In the genomic region with DNA sequence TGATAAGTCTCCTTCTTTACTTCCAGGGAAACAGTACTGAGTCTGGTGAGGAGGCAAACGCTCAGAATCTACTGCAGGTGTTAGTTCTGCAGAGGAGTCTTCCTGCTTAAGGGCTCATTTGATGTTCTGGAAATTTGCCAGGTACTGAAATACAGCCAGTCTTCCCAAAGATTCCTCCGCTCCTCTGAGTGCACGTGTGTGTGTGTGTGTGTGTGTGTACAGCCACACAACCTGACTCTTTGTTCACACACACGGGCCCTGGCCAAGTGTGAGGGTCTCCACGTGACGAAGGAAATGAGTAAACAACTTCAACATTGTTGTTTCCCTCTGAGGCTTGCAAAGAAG, we compare ENCODE assay signal across 15 cellular contexts.
DNase-seq lines count a peak whose midpoint lies in the region; ATAC-seq and TF ChIP-seq lines count a peak whose summit lies in the region.
"Had no signal": no experiment of that assay in that cellular context is flagged by ENCODE, and none has a peak within 500 bp of the region (broad histone marks: within the 10 kb centered on the region; RNA-seq: fewer than 3 reads in every experiment).

No MANE protein-coding gene starts in this region.

- no peak overlapping the region for H3K4me2 ChIP-seq in fibroblast of lung (ENCODE audit: extremely low read depth, insufficient read depth, low read length)

- POLR2A ChIA-PET in GM10248 (lab: Yijun Ruan, JAX) (no interaction called here), T-cell (lab: Charles Lee) (no interaction called here)

- H3K9me3 ChIP-seq in fibroblast of lung (ENCODE audit: control insufficient read depth, insufficient read depth, low read depth, low read length) (no peaks in the 10 kb centered on the region), stomach smooth muscle (ENCODE audit: control insufficient read depth in 2 of 2, low read length in 2 of 2) (no peaks in the 10 kb centered on the region)
- H3K9me3 ChIP-seq: left ventricle myocardium inferior, mucosa of descending colon, Peyer's patch had no signal

- H3K4me1 Mint-ChIP-seq in T-cell (peaks cover 12 to 18% (median 16%) of the 10 kb centered on the region in 3 donors), type B pancreatic cell (ENCODE audit: unreplicated experiment) (no peaks in the 10 kb centered on the region)

- H3K36me3 ChIP-seq in fibroblast of lung (ENCODE audit: control insufficient read depth, insufficient read depth, low read length) (no peaks in the 10 kb centered on the region), stomach smooth muscle (ENCODE audit: control insufficient read depth in 2 of 2, insufficient read depth in 2 of 2, low read length in 2 of 2) (no peaks in the 10 kb centered on the region)
- H3K36me3 ChIP-seq: left ventricle myocardium inferior, Peyer's patch had no signal

- H3K9ac ChIP-seq in fibroblast of lung (ENCODE audit: insufficient read depth, low read length) (no peak overlapping the region), stomach smooth muscle (ENCODE audit: low read length in 2 of 2) (no peak overlapping the region)

- no peak overlapping the region for H2AFZ ChIP-seq in fibroblast of lung (ENCODE audit: low read length)

- no peak for ATAC-seq in T-cell (replicated peaks in 1 of 4)
- ATAC-seq: mucosa of descending colon had no signal

- H3K9me3 Mint-ChIP-seq in T-cell, result no peaks in the 10 kb centered on the region
- H3K9me3 Mint-ChIP-seq in type B pancreatic cell, result no peaks in the 10 kb centered on the region

- H3K4me3 Mint-ChIP-seq in T-cell, result no peak overlapping the region
- H3K4me3 Mint-ChIP-seq in type B pancreatic cell, result no peak overlapping the region

- H3K4me3 ChIP-seq in fibroblast of lung (replicated peaks in 1 of 4; ENCODE audit: control extremely low read depth in 1 of 4, insufficient read depth in 1 of 4, low read depth in 3 of 4, low read length in 4 of 4) (no peak overlapping the region), stomach smooth muscle (ENCODE audit: low read length in 2 of 2) (peak overlapping the region; percentile 18 to 49)
- H3K4me3 ChIP-seq: left ventricle myocardium inferior, mucosa of descending colon, Peyer's patch had no signal

- DNase-seq in activated effector memory CD4-positive, alpha-beta T cell treated with anti-CD3 and anti-CD28 coated beads, Interleukin-2, amount 50 U/mL, for 16 hours, result peak; percentile 2
- DNase-seq in activated effector memory CD4-positive, alpha-beta T cell treated with Interleukin-2 at 50 U/mL for 16 hours, result no peak
- DNase-seq in NCI-H2227 treated with DMSO at 0.1 percent for 48 hours (lab: John Stamatoyannopoulos, UW) (peak; percentile 10), fibroblast of lung (ENCODE audit: low read depth in 2 of 2) (peak; percentile 26 to 57), GM10248 (ENCODE audit: extremely low spot score) (no peak), T-cell (no peak), type B pancreatic cell (ENCODE audit: extremely low spot score, unreplicated experiment) (no peak)
- DNase-seq: activated CD4-positive, alpha-beta T cell treated with anti-CD3 and anti-CD28 coated beads for 1 hour; left ventricle myocardium inferior; mucosa of descending colon; NCI-H2107; retina had no signal

- H3K36me3 Mint-ChIP-seq in T-cell (no peaks in the 10 kb centered on the region), type B pancreatic cell (peaks cover 8% of the 10 kb centered on the region)
- H3K36me3 Mint-ChIP-seq: CD14-positive monocyte had no signal

- H3K27ac Mint-ChIP-seq in T-cell (no peak overlapping the region), type B pancreatic cell (no peak overlapping the region)

- TF ChIP-seq CTCF in fibroblast of lung (conservative IDR thresholded peaks at IDR 0.05 in 1 of 2, IDR thresholded peaks at IDR 0.05 in 1 of 2; ENCODE audit: low read depth in 1 of 2, low read length in 2 of 2) (no peak), GM10248 (IDR thresholded peaks at IDR 0.05; ENCODE audit: control extremely low read depth, extremely low read depth, low read depth, missing control alignments) (no peak), type B pancreatic cell (conservative IDR thresholded peaks at IDR 0.05) (no peak)

- peaks cover 18 to 39% of the 10 kb centered on the region in 2 donors for H3K27me3 Mint-ChIP-seq in T-cell
- peaks cover 7% of the 10 kb centered on the region for H3K27me3 Mint-ChIP-seq in type B pancreatic cell

- H3K27me3 ChIP-seq in fibroblast of lung (ENCODE audit: control insufficient read depth, insufficient read depth, low read length) (no peaks in the 10 kb centered on the region), stomach smooth muscle (ENCODE audit: control insufficient read depth in 1 of 2, insufficient read depth in 2 of 2, low read length in 2 of 2) (no peaks in the 10 kb centered on the region)
- H3K27me3 ChIP-seq: Peyer's patch had no signal

- H3K4me1 ChIP-seq in fibroblast of lung (ENCODE audit: control insufficient read depth, extremely low read depth, insufficient read depth, low read length) (peaks cover 7% of the 10 kb centered on the region), stomach smooth muscle (ENCODE audit: control insufficient read depth, insufficient read depth, low read length) (peaks cover 21% of the 10 kb centered on the region)
- H3K4me1 ChIP-seq: Peyer's patch had no signal

- CTCF ChIA-PET in GM10248 (lab: Yijun Ruan, JAX), result no interaction called here
- CTCF ChIA-PET in T-cell (lab: Charles Lee), result no interaction called here

- no peaks in the 10 kb centered on the region for H3K79me2 ChIP-seq in fibroblast of lung (ENCODE audit: control insufficient read depth, insufficient read depth, low read length)

- H4K20me1 ChIP-seq in fibroblast of lung (ENCODE audit: control insufficient read depth, extremely low read depth, insufficient read depth, low read length), result no peaks in the 10 kb centered on the region

- H3K27ac ChIP-seq in fibroblast of lung (ENCODE audit: insufficient read depth, low read length), result no peak overlapping the region
- no peak overlapping the region for H3K27ac ChIP-seq in stomach smooth muscle (ENCODE audit: low read length)
- H3K27ac ChIP-seq: left ventricle myocardium inferior, Peyer's patch had no signal

Comparison
In these comparisons a context has a peak if more than half of its experiments do, and no peak if none do; other contexts are left out.
1. DNase-seq: peak in activated effector memory CD4-positive, alpha-beta T cell treated with anti-CD3 and anti-CD28 coated beads, Interleukin-2, amount 50 U/mL, for 16 hours (single experiment), NCI-H2227 treated with DMSO at 0.1 percent for 48 hours (single experiment) and fibroblast of lung (2 of 2); none in activated effector memory CD4-positive, alpha-beta T cell treated with Interleukin-2 at 50 U/mL for 16 hours (single experiment), GM10248 (single experiment), T-cell (0 of 34) and type B pancreatic cell (single experiment).
2. H3K4me3 ChIP-seq: peak in stomach smooth muscle (2 of 2); none in fibroblast of lung (0 of 4).